ENCODE assay signal across 19 cellular contexts in genomic region chr5:177528631-177529030, GRCh38.
"Had no signal": no experiment of that assay in that cellular context is flagged by ENCODE, and none has a peak within 500 bp of the region (broad histone marks: within the 10 kb centered on the region; RNA-seq: fewer than 3 reads in every experiment).

No MANE protein-coding gene starts in this region.

- FAIRE-seq: endothelial cell of umbilical vein had no signal

- H3K36me3 ChIP-seq: colonic mucosa, neural progenitor cell had no signal

- H3K4me2 ChIP-seq: neural progenitor cell had no signal

- H3K9ac ChIP-seq: neural progenitor cell had no signal

- H3K9me3 ChIP-seq: colonic mucosa, left lung, right atrium auricular region, stomach had no signal

- H3K4me3 ChIP-seq: colonic mucosa, left lung, lung, neural progenitor cell, right atrium auricular region, stomach had no signal

- H2AFZ ChIP-seq: neural progenitor cell had no signal

- DNase-seq: colonic mucosa; dermis blood vessel endothelial cell; effector CD4-positive, alpha-beta T cell; endodermal cell; immature natural killer cell; left lung; mesenchymal stem cell; midbrain; stimulated activated CD4-positive, alpha-beta T cell treated with anti-CD3 and anti-CD28 coated beads, Interleukin-12 subunit alpha, Interleukin-12 subunit beta, amount 100 ng/mL, for 4 hours; stimulated activated naive CD4-positive, alpha-beta T cell; stomach; substantia nigra; trophoblast cell had no signal

- H3K27me3 ChIP-seq: colonic mucosa, foreskin keratinocyte, left lung, neural progenitor cell, right atrium auricular region, stomach had no signal

- ATAC-seq: foreskin keratinocyte; left lung; natural killer cell treated with Interleukin-12 subunit alpha and Interleukin-12 subunit beta and Interleukin-15 and Interleukin-18, amount 100 ng/mL, for 72 hours had no signal

- H3K27ac ChIP-seq: colonic mucosa, foreskin keratinocyte, left lung, neural progenitor cell, right atrium auricular region, stomach had no signal

- H3K4me1 ChIP-seq: colonic mucosa, foreskin keratinocyte, left lung, neural progenitor cell, stomach had no signal
